12 cellular contexts compared by ENCODE assay signal in the genomic region with DNA sequence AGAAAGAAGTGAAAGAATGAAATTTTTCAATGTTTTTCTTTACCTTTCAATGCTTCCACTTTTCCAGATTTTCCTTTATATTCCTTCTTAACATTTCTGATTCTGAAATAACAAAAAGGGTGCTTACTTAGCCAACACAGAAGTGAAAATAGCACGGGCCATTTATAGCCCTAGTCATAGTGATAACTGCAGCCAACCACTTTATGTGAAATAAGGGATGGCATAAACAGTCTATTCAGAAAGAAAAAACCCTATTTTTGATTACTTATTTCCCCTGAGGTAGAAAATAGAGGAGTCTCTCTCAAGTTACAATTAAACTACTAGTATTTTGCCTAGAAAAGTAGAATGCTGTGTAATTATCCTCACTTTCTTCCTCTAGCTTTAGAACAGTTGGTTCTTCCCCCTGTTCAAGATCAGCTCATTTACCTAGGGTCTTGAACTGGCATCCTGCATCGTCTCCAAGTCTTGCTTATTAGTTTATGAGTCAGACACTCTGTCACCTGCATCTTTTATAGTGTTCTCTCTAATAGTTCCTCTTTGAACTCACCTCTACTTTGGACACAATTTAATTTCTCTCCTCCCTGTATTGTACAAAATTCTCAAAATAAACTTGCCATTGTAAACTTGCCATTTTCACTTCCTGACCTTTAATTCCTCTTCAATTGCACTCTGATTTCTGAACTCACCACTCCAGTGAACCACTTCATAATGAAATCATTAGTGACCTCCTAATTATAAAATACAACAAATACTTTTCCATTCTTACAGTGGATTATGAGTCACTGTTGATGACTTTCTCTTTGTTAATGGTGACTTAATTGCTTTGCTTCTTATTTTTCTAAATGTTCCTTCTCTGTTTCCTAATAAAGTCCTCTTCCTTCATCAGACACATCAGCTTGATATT. TPM values are rescaled to one million over a fixed set of nuclear protein-coding genes. Genes with fewer than 3 reads are reported as not detected.
DNase-seq lines count a peak whose midpoint lies in the region; ATAC-seq, FAIRE-seq and TF ChIP-seq lines count a peak whose summit lies in the region.
"Had no signal": no experiment of that assay in that cellular context is flagged by ENCODE, and none has a peak within 500 bp of the region (broad histone marks: within the 10 kb centered on the region; RNA-seq: fewer than 3 reads in every experiment).

No MANE protein-coding gene starts in this region.

- WGBS in small intestine, 3 donors, result 7 to 32% (median 23%) methylated on average over 2 of the region's 2 CpGs

- peaks cover 26% of the 10 kb centered on the region for H3K79me2 ChIP-seq in OCI-LY7 (ENCODE audit: insufficient read depth, low read depth, low read length)

- H3K4me3 ChIP-seq in GM08714 (ENCODE audit: low read length) (peak overlapping the region; percentile 48; the same call in 1 of the 2 replicates), OCI-LY7 (ENCODE audit: low read depth, low read length, poor library complexity, severe bottlenecking) (peak overlapping the region; percentile 62), small intestine (ENCODE audit: low read depth in 1 of 2, low read length in 2 of 2) (no peak overlapping the region)

- peak; percentile 58 for ATAC-seq in GM19324 (IDR thresholded peaks at IDR 0.05; ENCODE audit: low FRiP score, unreplicated experiment)
- peak; percentile 38 for ATAC-seq in HG02885 (IDR thresholded peaks at IDR 0.05; ENCODE audit: poor library complexity, unreplicated experiment)

- H3K27ac ChIP-seq in OCI-LY7 (ENCODE audit: low read depth, low read length, poor library complexity, severe bottlenecking) (peak overlapping the region; percentile 92), small intestine (ENCODE audit: low read depth in 1 of 2, low read length in 1 of 2) (no peak overlapping the region)

- peak overlapping the region; percentile 74 for H2AFZ ChIP-seq in OCI-LY7 (ENCODE audit: low read length)

- DNase-seq in OCI-LY7 (ENCODE audit: low spot score) (peak; percentile 85), AG20443 (ENCODE audit: low spot score) (no peak), foreskin melanocyte (no peak), NCI-H748 (lab: John Stamatoyannopoulos, UW; ENCODE audit: unreplicated experiment) (no peak), small intestine (no peak)
- DNase-seq: activated naive CD4-positive, alpha-beta T cell; CD4-positive, alpha-beta T cell; effector memory CD4-positive, alpha-beta T cell; Karpas-422 had no signal

- H4K20me1 ChIP-seq in OCI-LY7 (ENCODE audit: insufficient read depth, low read length), result no peaks in the 10 kb centered on the region

- H3K4me1 ChIP-seq in OCI-LY7 (ENCODE audit: insufficient read depth, low read length, poor library complexity, severe bottlenecking), result peaks cover 61% of the 10 kb centered on the region
- H3K4me1 ChIP-seq in small intestine (ENCODE audit: control insufficient read depth in 2 of 2, insufficient read depth in 1 of 2, low read depth in 1 of 2, low read length in 1 of 2), result no peaks in the 10 kb centered on the region

- POLR2A ChIA-PET in OCI-LY7 (lab: Charles Lee), result interaction anchor here (0.6 to 1.0 kb wide), 3 partner anchors 11 to 390 kb away, joined by 3 to 7 read pairs (median 3); no protein-coding TSS in a partner anchor

- peak overlapping the region; percentile 74 for H3K4me2 ChIP-seq in OCI-LY7 (ENCODE audit: low read length)

- CTCF ChIA-PET in OCI-LY7 (lab: Charles Lee; ENCODE audit: unreplicated experiment), result no interaction called here

- H3K9me3 ChIP-seq in OCI-LY7 (ENCODE audit: low read length) (peaks cover 5% of the 10 kb centered on the region; the same call in 1 of the 2 replicates), small intestine (ENCODE audit: control insufficient read depth, low read depth) (no peaks in the 10 kb centered on the region)

- intact Hi-C loops in OCI-LY7 (cut with micrococcal nuclease; ENCODE audit: unreplicated experiment), result loop anchor here (2.0 to 5.0 kb wide), 3 partner anchors 56 to 464 kb away; partner anchors contain the start of gene ABCA9

- H3K36me3 ChIP-seq in OCI-LY7 (ENCODE audit: insufficient read depth, low read length) (peaks cover 8% of the 10 kb centered on the region), small intestine (ENCODE audit: control insufficient read depth in 2 of 2, insufficient read depth in 2 of 2, low read length in 2 of 2) (no peaks in the 10 kb centered on the region)

- no peaks in the 10 kb centered on the region for H3K9me2 ChIP-seq in OCI-LY7 (ENCODE audit: insufficient read depth, low read length)

- FAIRE-seq in small intestine (lab: Jason Lieb, UNC), result no peak

- no peak for TF ChIP-seq CTCF in OCI-LY7 (conservative IDR thresholded peaks at IDR 0.05; ENCODE audit: low read length)

- BruUV-seq in OCI-LY7 (replicated peaks; lab: Mats Ljungman, UMichigan), result TSS peak; percentile 96

- H3K27me3 ChIP-seq in small intestine (ENCODE audit: control insufficient read depth in 2 of 2, insufficient read depth in 2 of 2, low read length in 2 of 2), result no peaks in the 10 kb centered on the region

RNA-seq across cellular contexts. Expression of gene ABCA6, which starts 23.6 kb away (rescaled TPM):
- total RNA-seq in OCI-LY7 (2014; rRNA removed; shearing (Covaris generic)), result 23.1 and 26.5 TPM in 2 replicates
- total RNA-seq in OCI-LY7 (2022), result 5.2 and 7.3 TPM in 2 replicates
- 1 to 10 TPM in 2 of 3 donors, under 1 TPM in 1; 0.89 to 6.5 (median 3.2) TPM for polyA plus RNA-seq in small intestine

RNA-seq across cellular contexts. Expression of gene ABCA9, which starts 57.4 kb away (rescaled TPM):
- total RNA-seq in OCI-LY7 (2014; rRNA removed; shearing (Covaris generic)), result 0.47 and 0.88 TPM in 2 replicates
- total RNA-seq in OCI-LY7 (2022), result 0.06 TPM in 1 of 2 replicates, not detected in the other
- polyA plus RNA-seq in small intestine, result 1 to 10 TPM in 1 of 3 donors, under 1 TPM in 2; 0.54 to 2.4 (median 0.89) TPM

Comparison
In these comparisons a context has a peak if more than half of its experiments do, and no peak if none do; other contexts are left out.
1. H3K4me3 ChIP-seq: peak in GM08714 (single experiment) and OCI-LY7 (single experiment); none in small intestine (0 of 2).